ENCODE assay signal across 8 cellular contexts in the genomic region with DNA sequence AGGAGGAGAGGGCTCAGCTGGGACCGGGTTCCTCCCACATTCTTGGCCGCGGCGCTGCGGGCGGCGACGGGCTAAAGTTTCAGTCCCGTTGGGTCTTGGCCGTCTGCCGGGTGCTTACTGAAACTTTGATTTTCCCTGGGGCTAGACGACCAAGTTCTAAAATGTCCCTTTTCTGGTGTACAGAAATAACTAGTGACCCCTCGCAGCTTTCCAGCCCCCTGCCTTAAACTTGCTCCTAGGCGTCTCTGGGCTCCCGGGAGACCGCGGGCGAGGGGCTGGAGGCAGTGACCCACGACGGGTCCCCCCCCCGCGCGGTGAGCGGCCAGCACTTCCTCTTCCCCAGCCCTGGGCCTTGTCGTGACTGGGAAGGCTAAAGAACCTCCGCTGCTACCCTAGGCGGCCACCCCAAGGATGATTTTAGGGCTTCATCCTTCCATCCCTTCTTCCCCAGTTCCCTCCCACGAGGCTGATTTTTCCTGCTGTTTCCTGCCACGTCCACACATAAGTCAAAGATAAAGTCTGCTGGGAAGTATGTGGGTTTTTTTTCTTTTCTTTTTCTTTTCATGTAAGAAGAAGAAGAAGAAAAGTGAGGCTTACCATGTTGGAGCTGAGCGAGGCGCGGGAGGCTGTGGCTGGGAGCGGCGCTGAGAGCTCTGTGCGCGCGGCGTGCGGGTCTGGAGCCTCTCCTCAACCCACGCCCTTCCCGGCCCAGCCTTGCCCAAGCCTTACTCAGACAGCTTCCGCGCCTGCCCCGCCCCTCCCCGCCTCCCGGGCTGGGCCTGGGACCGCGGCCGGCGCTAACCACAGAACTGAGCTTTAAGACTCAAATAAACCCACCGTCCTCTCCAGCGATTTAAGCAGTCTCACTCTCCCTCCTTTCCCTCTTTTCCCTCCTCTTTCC. TPM values are rescaled to one million over a fixed set of nuclear protein-coding genes. Genes with fewer than 3 reads are reported as not detected.
A peak's percentile ranks its signal among the peaks of the same experiment; 100 is the strongest.
DNase-seq lines count a peak whose midpoint lies in the region; ATAC-seq and TF ChIP-seq lines count a peak whose summit lies in the region.

A gene (minus strand): TSS at position 689 of the 901 bp plus-strand sequence. CDS start 89 bp downstream, at position 600.

- TF ChIP-seq CTCF in GM12875 (IDR thresholded peaks at IDR 0.05; ENCODE audit: borderline replicate concordance, insufficient read depth, low read depth, low read length): no peak
- no peak for TF ChIP-seq CTCF in RWPE1 (conservative IDR thresholded peaks at IDR 0.05; ENCODE audit: low read depth)
- TF ChIP-seq CTCF in fibroblast of mammary gland (conservative IDR thresholded peaks at IDR 0.05; ENCODE audit: control insufficient read depth, insufficient read depth, low read depth, low read length): no peak

- H3K4me1 Mint-ChIP-seq in activated T-helper 17 cell treated with anti-CD3 and anti-CD28 coated beads, Interleukin-2, amount 50 U/mL, for 72 hours: peaks cover 12% of the 10 kb centered on the region
- peaks cover 32 to 34% of the 10 kb centered on the region in 2 donors for H3K4me1 Mint-ChIP-seq in natural killer cell treated with Interleukin-12 subunit alpha and Interleukin-12 subunit beta and Interleukin-15 and Interleukin-18, amount 100 ng/mL, for 72 hours (ENCODE audit: low read depth in 2 of 2)
- H3K4me1 Mint-ChIP-seq in stimulated activated naive CD8-positive, alpha-beta T cell treated with anti-CD3 and anti-CD28 coated beads, Interleukin-15, amount 100 ng/mL, for 72 hours: peaks cover 24% of the 10 kb centered on the region

- H3K9me3 Mint-ChIP-seq in activated T-helper 17 cell treated with anti-CD3 and anti-CD28 coated beads, Interleukin-2, amount 50 U/mL, for 72 hours: no peaks in the 10 kb centered on the region
- H3K9me3 Mint-ChIP-seq in natural killer cell treated with Interleukin-12 subunit alpha and Interleukin-12 subunit beta and Interleukin-15 and Interleukin-18, amount 100 ng/mL, for 72 hours: no peaks in the 10 kb centered on the region
- H3K9me3 Mint-ChIP-seq in stimulated activated naive CD8-positive, alpha-beta T cell treated with anti-CD3 and anti-CD28 coated beads, Interleukin-15, amount 100 ng/mL, for 72 hours: no peaks in the 10 kb centered on the region

- DNase-seq in RWPE1 (ENCODE audit: low spot score) (peak; percentile 84), fibroblast of mammary gland (ENCODE audit: low read depth) (peak; percentile 82), middle frontal gyrus (ENCODE audit: extremely low spot score, low spot score) (no peak)
- peak; percentile 87 for DNase-seq in natural killer cell treated with Interleukin-12 subunit alpha and Interleukin-12 subunit beta and Interleukin-15 and Interleukin-18, amount 100 ng/mL, for 72 hours (ENCODE audit: low spot score)
- DNase-seq in stimulated activated naive CD8-positive, alpha-beta T cell treated with anti-CD3 and anti-CD28 coated beads, Interleukin-15, amount 100 ng/mL, for 72 hours: peak; percentile 59 to 75

- peak within 1 kb of the TSS; percentile 97 for H3K27ac ChIP-seq in RWPE1

- CTCF ChIA-PET in RWPE1 (lab: Yijun Ruan, JAX): interaction anchor here (0.6 to 1.4 kb wide), 2 partner anchors 11 to 222 kb away, joined by 3 to 4 read pairs; no protein-coding TSS in a partner anchor

- H3K27ac Mint-ChIP-seq in activated T-helper 17 cell treated with anti-CD3 and anti-CD28 coated beads, Interleukin-2, amount 50 U/mL, for 72 hours: peak within 1 kb of the TSS; percentile 94
- H3K27ac Mint-ChIP-seq in natural killer cell treated with Interleukin-12 subunit alpha and Interleukin-12 subunit beta and Interleukin-15 and Interleukin-18, amount 100 ng/mL, for 72 hours: peak within 1 kb of the TSS; percentile 92 to 98
- peak within 1 kb of the TSS; percentile 98 to 99 for H3K27ac Mint-ChIP-seq in stimulated activated naive CD8-positive, alpha-beta T cell treated with anti-CD3 and anti-CD28 coated beads, Interleukin-15, amount 100 ng/mL, for 72 hours

- peak; percentile 64 for ATAC-seq in HG03045 (IDR thresholded peaks at IDR 0.05; ENCODE audit: unreplicated experiment)
- peak; percentile 89 for ATAC-seq in activated T-helper 17 cell treated with anti-CD3 and anti-CD28 coated beads, Interleukin-2, amount 50 U/mL, for 72 hours (replicated peaks)
- peak; percentile 93 to 96 for ATAC-seq in natural killer cell treated with Interleukin-12 subunit alpha and Interleukin-12 subunit beta and Interleukin-15 and Interleukin-18, amount 100 ng/mL, for 72 hours
- peak; percentile 85 for ATAC-seq in stimulated activated naive CD8-positive, alpha-beta T cell treated with anti-CD3 and anti-CD28 coated beads, Interleukin-15, amount 100 ng/mL, for 72 hours

- H3K4me3 Mint-ChIP-seq in activated T-helper 17 cell treated with anti-CD3 and anti-CD28 coated beads, Interleukin-2, amount 50 U/mL, for 72 hours: peak within 1 kb of the TSS; percentile 93
- peak within 1 kb of the TSS; percentile 99 for H3K4me3 Mint-ChIP-seq in natural killer cell treated with Interleukin-12 subunit alpha and Interleukin-12 subunit beta and Interleukin-15 and Interleukin-18, amount 100 ng/mL, for 72 hours
- peak within 1 kb of the TSS; percentile 89 to 95 for H3K4me3 Mint-ChIP-seq in stimulated activated naive CD8-positive, alpha-beta T cell treated with anti-CD3 and anti-CD28 coated beads, Interleukin-15, amount 100 ng/mL, for 72 hours

- no peaks in the 10 kb centered on the region for H3K27me3 Mint-ChIP-seq in activated T-helper 17 cell treated with anti-CD3 and anti-CD28 coated beads, Interleukin-2, amount 50 U/mL, for 72 hours
- H3K27me3 Mint-ChIP-seq in natural killer cell treated with Interleukin-12 subunit alpha and Interleukin-12 subunit beta and Interleukin-15 and Interleukin-18, amount 100 ng/mL, for 72 hours: no peaks in the 10 kb centered on the region
- no peaks in the 10 kb centered on the region for H3K27me3 Mint-ChIP-seq in stimulated activated naive CD8-positive, alpha-beta T cell treated with anti-CD3 and anti-CD28 coated beads, Interleukin-15, amount 100 ng/mL, for 72 hours

- H3K4me3 ChIP-seq in GM12875 (ENCODE audit: low read depth, low read length): peak within 1 kb of the TSS; percentile 48
- peak within 1 kb of the TSS; percentile 97 for H3K4me3 ChIP-seq in fibroblast of mammary gland (ENCODE audit: control insufficient read depth, low read depth, low read length)

- POLR2A ChIA-PET in RWPE1 (lab: Yijun Ruan, JAX; ENCODE audit: low non-redundant PET): interaction anchor here (0.6 to 1.4 kb wide), 4 partner anchors 11 to 1344 kb away, joined by 3 to 42 read pairs (median 8); no protein-coding TSS in a partner anchor

- peaks cover 54% of the 10 kb centered on the region for H3K36me3 Mint-ChIP-seq in activated T-helper 17 cell treated with anti-CD3 and anti-CD28 coated beads, Interleukin-2, amount 50 U/mL, for 72 hours (ENCODE audit: low read depth)
- peaks cover 27% of the 10 kb centered on the region for H3K36me3 Mint-ChIP-seq in natural killer cell treated with Interleukin-12 subunit alpha and Interleukin-12 subunit beta and Interleukin-15 and Interleukin-18, amount 100 ng/mL, for 72 hours

RNA-seq across cellular contexts. Expression of the gene that starts here (rescaled TPM):
- total RNA-seq in activated T-helper 17 cell treated with anti-CD3 and anti-CD28 coated beads, Interleukin-2, amount 50 U/mL, for 72 hours: 100 to 1,000 TPM; 230 to 302 TPM
- total RNA-seq in natural killer cell treated with Interleukin-12 subunit alpha and Interleukin-12 subunit beta and Interleukin-15 and Interleukin-18, amount 100 ng/mL, for 72 hours: 100 to 1,000 TPM; 113 to 239 TPM
